In genomic region chr16:81480856-81481821, GRCh38 we compare ENCODE assay signal across 9 cellular contexts. TPM values are rescaled to one million over a fixed set of nuclear protein-coding genes. Genes with fewer than 3 reads are reported as not detected.
A peak's percentile ranks its signal among the peaks of the same experiment; 100 is the strongest.
DNase-seq lines count a peak whose midpoint lies in the region; ATAC-seq and TF ChIP-seq lines count a peak whose summit lies in the region.
"Had no signal": no experiment of that assay in that cellular context is flagged by ENCODE, and none has a peak within 500 bp of the region (broad histone marks: within the 10 kb centered on the region; RNA-seq: fewer than 3 reads in every experiment).

No MANE protein-coding gene starts in this region.

- CTCF ChIA-PET in activated CD4-positive, alpha-beta memory T cell treated with anti-CD3 and anti-CD28 coated beads, Interleukin-2, amount 10 ng/mL, durations not matched to agents 7 days and 5 days (lab: Charles Lee) = interaction anchor here (0.8 to 1.7 kb wide), 2 partner anchors 11 to 140 kb away, joined by 3 to 9 read pairs; no protein-coding TSS in a partner anchor

- peak; percentile 83 for ATAC-seq in GM21526 (IDR thresholded peaks at IDR 0.05; ENCODE audit: low FRiP score, unreplicated experiment)
- ATAC-seq in right lobe of liver = peak; percentile 72 to 81 (median 76)

- no peak overlapping the region for H3K4me3 Mint-ChIP-seq in activated CD4-positive, alpha-beta memory T cell treated with anti-CD3 and anti-CD28 coated beads, Interleukin-2, amount 10 ng/mL, durations not matched to agents 7 days and 5 days

- no peaks in the 10 kb centered on the region for H3K27me3 Mint-ChIP-seq in activated CD4-positive, alpha-beta memory T cell treated with anti-CD3 and anti-CD28 coated beads, Interleukin-2, amount 10 ng/mL, durations not matched to agents 7 days and 5 days

- TF ChIP-seq CTCF in HL-60 (IDR thresholded peaks at IDR 0.05; ENCODE audit: insufficient read depth, low read length) (no peak), right lobe of liver (IDR thresholded peaks at IDR 0.05) (no peak)

- H3K4me1 Mint-ChIP-seq in activated CD4-positive, alpha-beta memory T cell treated with anti-CD3 and anti-CD28 coated beads, Interleukin-2, amount 10 ng/mL, durations not matched to agents 7 days and 5 days = peaks cover 68% of the 10 kb centered on the region

- intact Hi-C loops in right lobe of liver (cut with DNase I) = no loop called here

- peaks cover 0 to 42% (median 20%) of the 10 kb centered on the region in 4 donors for H3K4me1 ChIP-seq in right lobe of liver

- no peaks in the 10 kb centered on the region for H3K9me3 ChIP-seq in right lobe of liver

- WGBS in right lobe of liver (ENCODE audit: insufficient coverage, low coverage, low lambda C conversion rate, missing lambda C conversion rate) = 26% methylated on average over 6 of the region's 18 CpGs

- DNase-seq in NCI-H1092 treated with DMSO at 0.1 percent for 48 hours (lab: John Stamatoyannopoulos, UW) (peak; percentile 15), NCI-H1092 (lab: John Stamatoyannopoulos, UW) (no peak), HL-60 (ENCODE audit: low read depth in 1 of 2, low spot score in 1 of 2) (peak; percentile 78 to 92), right lobe of liver (peak; percentile 77 to 82 (median 81)), occipital lobe (lab: John Stamatoyannopoulos, UW) (no peak)
- peak; percentile 21 for DNase-seq in activated CD4-positive, alpha-beta memory T cell treated with anti-CD3 and anti-CD28 coated beads, Interleukin-2, amount 10 ng/mL, durations not matched to agents 7 days and 5 days
- no peak for DNase-seq in stimulated activated naive CD4-positive, alpha-beta T cell treated with Interleukin-2 at 50 U/mL for 16 hours (lab: John Stamatoyannopoulos, UW)

- POLR2A ChIA-PET in activated CD4-positive, alpha-beta memory T cell treated with anti-CD3 and anti-CD28 coated beads, Interleukin-2, amount 10 ng/mL, durations not matched to agents 7 days and 5 days (lab: Charles Lee) = interaction anchor here (0.8 to 1.7 kb wide), 6 partner anchors 9 to 40 kb away, joined by 3 to 6 read pairs (median 3); no protein-coding TSS in a partner anchor

- H3K36me3 Mint-ChIP-seq in activated CD4-positive, alpha-beta memory T cell treated with anti-CD3 and anti-CD28 coated beads, Interleukin-2, amount 10 ng/mL, durations not matched to agents 7 days and 5 days (ENCODE audit: low read depth) = peaks cover 33% of the 10 kb centered on the region

- no peaks in the 10 kb centered on the region for H3K36me3 ChIP-seq in right lobe of liver

- H3K27ac ChIP-seq in HL-60 (replicated peaks) (peak overlapping the region; percentile 83), right lobe of liver (peak overlapping the region in 2 of 3 donors; percentile 44 to 59)
- H3K27ac ChIP-seq: 22Rv1 had no signal

- TF ChIP-seq POLR2A in right lobe of liver (IDR thresholded peaks at IDR 0.05) = peak; percentile 60

- H3K4me3 ChIP-seq in HL-60 (replicated peaks; ENCODE audit: insufficient read depth, low read length) = no peak overlapping the region
- no peak overlapping the region for H3K4me3 ChIP-seq in right lobe of liver

- no peak overlapping the region for H3K27ac Mint-ChIP-seq in activated CD4-positive, alpha-beta memory T cell treated with anti-CD3 and anti-CD28 coated beads, Interleukin-2, amount 10 ng/mL, durations not matched to agents 7 days and 5 days

- H3K9me3 Mint-ChIP-seq in activated CD4-positive, alpha-beta memory T cell treated with anti-CD3 and anti-CD28 coated beads, Interleukin-2, amount 10 ng/mL, durations not matched to agents 7 days and 5 days = peaks cover under 1% of the 10 kb centered on the region

- H3K27me3 ChIP-seq in HL-60 (ENCODE audit: insufficient read depth, poor library complexity, severe bottlenecking) (no peaks in the 10 kb centered on the region), right lobe of liver (no peaks in the 10 kb centered on the region)

RNA-seq across cellular contexts. Expression of gene CMIP, which starts 36.5 kb away (rescaled TPM):
- total RNA-seq in activated CD4-positive, alpha-beta memory T cell treated with anti-CD3 and anti-CD28 coated beads, Interleukin-2, amount 10 ng/mL, durations not matched to agents 7 days and 5 days = 10 to 100 TPM; 57.1 to 58.3 TPM
- total RNA-seq in right lobe of liver (10 to 100 TPM; 12.2 to 23.0 (median 16.5) TPM), occipital lobe (22.9 TPM)

Comparison
In these comparisons a context has a peak if more than half of its experiments do, and no peak if none do; other contexts are left out.
1. DNase-seq: peak in NCI-H1092 treated with DMSO at 0.1 percent for 48 hours (single experiment), HL-60 (2 of 2), activated CD4-positive, alpha-beta memory T cell treated with anti-CD3 and anti-CD28 coated beads, Interleukin-2, amount 10 ng/mL, durations not matched to agents 7 days and 5 days (single experiment) and right lobe of liver (3 of 3); none in NCI-H1092 (single experiment), stimulated activated naive CD4-positive, alpha-beta T cell treated with Interleukin-2 at 50 U/mL for 16 hours (single experiment) and occipital lobe (single experiment).